25 cellular contexts compared by ENCODE assay signal in genomic region chr12:97912943-97913342, GRCh38.
DNase-seq lines count a peak whose midpoint lies in the region; ATAC-seq and TF ChIP-seq lines count a peak whose summit lies in the region.
"Had no signal": no experiment of that assay in that cellular context is flagged by ENCODE, and none has a peak within 500 bp of the region (broad histone marks: within the 10 kb centered on the region; RNA-seq: fewer than 3 reads in every experiment).

No MANE protein-coding gene starts in this region.

- peak; percentile 14 for DNase-seq in AG10803 (ENCODE audit: low read depth)
- DNase-seq in LoVo (ENCODE audit: low spot score) = peak; percentile 29
- peak; percentile 16 for DNase-seq in epithelial cell of esophagus (ENCODE audit: low read depth)
- no peak for DNase-seq in omental fat pad (ENCODE audit: low spot score)
- DNase-seq in DMS114 treated with DMSO at 0.1 percent for 48 hours (lab: John Stamatoyannopoulos, UW; ENCODE audit: unreplicated experiment) = no peak
- no peak for DNase-seq in SK-N-SH
- DNase-seq in CD8-positive, alpha-beta T cell = no peak
- DNase-seq: activated CD4-positive, alpha-beta T cell treated with anti-CD3 and anti-CD28 coated beads, Interleukin-2, amount 10 ng/mL, durations not matched to agents 7 days and 5 days; activated naive CD4-positive, alpha-beta T cell treated with anti-CD3 and anti-CD28 coated beads, Interleukin-2, amount 10 ng/mL, durations not matched to agents 7 days and 5 days; cortex of kidney; heart right ventricle; left colon; mesendoderm; NCI-H1694; NCI-H69; RPMI8226; substantia nigra; uterus; WERI-Rb-1 had no signal

- H3K36me3 ChIP-seq in SK-N-SH (replicated peaks in 1 of 2; ENCODE audit: control insufficient read depth in 1 of 2, insufficient read depth in 2 of 2, low read length in 1 of 2) = no peaks in the 10 kb centered on the region
- no peaks in the 10 kb centered on the region for H3K36me3 ChIP-seq in CD8-positive, alpha-beta T cell (ENCODE audit: insufficient read depth, low read length)
- H3K36me3 ChIP-seq: heart right ventricle, uterus, WERI-Rb-1 had no signal

- H3K79me2 ChIP-seq in SK-N-SH (ENCODE audit: insufficient read depth) = no peaks in the 10 kb centered on the region

- no peak overlapping the region for H3K4me3 Mint-ChIP-seq in CD8-positive, alpha-beta T cell
- H3K4me3 Mint-ChIP-seq: activated CD4-positive, alpha-beta T cell treated with anti-CD3 and anti-CD28 coated beads, Interleukin-2, amount 10 ng/mL, durations not matched to agents 7 days and 5 days; activated naive CD4-positive, alpha-beta T cell treated with anti-CD3 and anti-CD28 coated beads, Interleukin-2, amount 10 ng/mL, durations not matched to agents 7 days and 5 days; activated T-helper 1 cell treated with anti-CD3 and anti-CD28 coated beads, Interleukin-12 subunit alpha, Interleukin-12 subunit beta, Interleukin-2, Interleukin-4 antibody, amounts not matched to agents 30 ng/mL and 10 ng/mL and 1 ng/mL, durations not matched to agents 14 hours and 24 hours and 36 hours; CD14-positive monocyte; T-helper 2 cell treated with Interferon-gamma antibody and Interleukin-4, amounts not matched to agents 5 μg/mL and 100 μg/mL, for 36 hours had no signal

- H4K20me1 ChIP-seq in SK-N-SH (ENCODE audit: insufficient read depth) = no peaks in the 10 kb centered on the region

- POLR2A ChIA-PET in SK-N-SH (lab: Yijun Ruan, JAX) = no interaction called here
- POLR2A ChIA-PET in CD8-positive, alpha-beta T cell (lab: Charles Lee) = no interaction called here

- no peak for TF ChIP-seq EP300 in SK-N-SH (IDR thresholded peaks at IDR 0.05; ENCODE audit: borderline replicate concordance in 1 of 2, low read depth in 1 of 2, low read length in 1 of 2)

- ATAC-seq in omental fat pad (ENCODE audit: low FRiP score) (peak; percentile 67), GM18502 (IDR thresholded peaks at IDR 0.05; ENCODE audit: poor library complexity, unreplicated experiment) (no peak)
- no peak for ATAC-seq in CD8-positive, alpha-beta T cell
- ATAC-seq: left colon had no signal

- H3K27ac Mint-ChIP-seq in CD8-positive, alpha-beta T cell = no peak overlapping the region
- H3K27ac Mint-ChIP-seq: activated CD4-positive, alpha-beta T cell treated with anti-CD3 and anti-CD28 coated beads, Interleukin-2, amount 10 ng/mL, durations not matched to agents 7 days and 5 days; activated naive CD4-positive, alpha-beta T cell treated with anti-CD3 and anti-CD28 coated beads, Interleukin-2, amount 10 ng/mL, durations not matched to agents 7 days and 5 days; activated T-helper 1 cell treated with anti-CD3 and anti-CD28 coated beads, Interleukin-12 subunit alpha, Interleukin-12 subunit beta, Interleukin-2, Interleukin-4 antibody, amounts not matched to agents 30 ng/mL and 10 ng/mL and 1 ng/mL, durations not matched to agents 14 hours and 24 hours and 36 hours; CD14-positive monocyte; T-helper 2 cell treated with Interferon-gamma antibody and Interleukin-4, amounts not matched to agents 5 μg/mL and 100 μg/mL, for 36 hours had no signal

- no peak overlapping the region for H3K4me2 ChIP-seq in SK-N-SH
- H3K4me2 ChIP-seq: KMS-11, smooth muscle cell had no signal

- no peaks in the 10 kb centered on the region for H3K36me3 Mint-ChIP-seq in CD8-positive, alpha-beta T cell
- H3K36me3 Mint-ChIP-seq: activated naive CD4-positive, alpha-beta T cell treated with anti-CD3 and anti-CD28 coated beads, Interleukin-2, amount 10 ng/mL, durations not matched to agents 7 days and 5 days; CD14-positive monocyte had no signal

- H3K9me3 Mint-ChIP-seq in CD8-positive, alpha-beta T cell = peaks cover 2% of the 10 kb centered on the region
- H3K9me3 Mint-ChIP-seq: activated CD4-positive, alpha-beta T cell treated with anti-CD3 and anti-CD28 coated beads, Interleukin-2, amount 10 ng/mL, durations not matched to agents 7 days and 5 days; activated naive CD4-positive, alpha-beta T cell treated with anti-CD3 and anti-CD28 coated beads, Interleukin-2, amount 10 ng/mL, durations not matched to agents 7 days and 5 days; activated T-helper 1 cell treated with anti-CD3 and anti-CD28 coated beads, Interleukin-12 subunit alpha, Interleukin-12 subunit beta, Interleukin-2, Interleukin-4 antibody, amounts not matched to agents 30 ng/mL and 10 ng/mL and 1 ng/mL, durations not matched to agents 14 hours and 24 hours and 36 hours; CD14-positive monocyte; T-helper 2 cell treated with Interferon-gamma antibody and Interleukin-4, amounts not matched to agents 5 μg/mL and 100 μg/mL, for 36 hours had no signal

- H3K9me2 ChIP-seq in SK-N-SH = no peaks in the 10 kb centered on the region

- H3K4me3 ChIP-seq in AG10803 (ENCODE audit: low read length) (no peak overlapping the region), epithelial cell of esophagus (ENCODE audit: low read length) (no peak overlapping the region), SK-N-SH (ENCODE audit: low read depth in 2 of 2, low read length in 1 of 2) (no peak overlapping the region)
- no peak overlapping the region for H3K4me3 ChIP-seq in CD8-positive, alpha-beta T cell (ENCODE audit: low read depth, low read length)
- H3K4me3 ChIP-seq: heart right ventricle, smooth muscle cell, uterus had no signal

- H3K9me3 ChIP-seq in SK-N-SH = no peaks in the 10 kb centered on the region
- H3K9me3 ChIP-seq in CD8-positive, alpha-beta T cell (ENCODE audit: low read length) = no peaks in the 10 kb centered on the region
- H3K9me3 ChIP-seq: heart right ventricle, uterus had no signal

- no peaks in the 10 kb centered on the region for H3K4me1 Mint-ChIP-seq in CD8-positive, alpha-beta T cell (ENCODE audit: low read depth)
- H3K4me1 Mint-ChIP-seq: activated CD4-positive, alpha-beta T cell treated with anti-CD3 and anti-CD28 coated beads, Interleukin-2, amount 10 ng/mL, durations not matched to agents 7 days and 5 days; activated naive CD4-positive, alpha-beta T cell treated with anti-CD3 and anti-CD28 coated beads, Interleukin-2, amount 10 ng/mL, durations not matched to agents 7 days and 5 days; CD14-positive monocyte had no signal

- H3K27me3 ChIP-seq in SK-N-SH (ENCODE audit: insufficient read depth) = no peaks in the 10 kb centered on the region
- H3K27me3 ChIP-seq in CD8-positive, alpha-beta T cell (ENCODE audit: insufficient read depth, low read length) = no peaks in the 10 kb centered on the region
- H3K27me3 ChIP-seq: heart right ventricle, uterus had no signal

- TF ChIP-seq RAD21 in SK-N-SH (IDR thresholded peaks at IDR 0.05; ENCODE audit: low read length) = no peak

- TF ChIP-seq CTCF in AG10803 (conservative IDR thresholded peaks at IDR 0.05; ENCODE audit: low read length) (no peak), epithelial cell of esophagus (IDR thresholded peaks at IDR 0.05; ENCODE audit: insufficient read depth, low read depth, low read length, missing control alignments) (no peak), omental fat pad (IDR thresholded peaks at IDR 0.05) (no peak), SK-N-SH (IDR thresholded peaks at IDR 0.05) (no peak)
- no peak for TF ChIP-seq CTCF in CD8-positive, alpha-beta T cell (IDR thresholded peaks at IDR 0.05)

- H3K4me1 ChIP-seq in SK-N-SH (ENCODE audit: control insufficient read depth in 1 of 2, insufficient read depth in 2 of 2, low read depth in 1 of 2, low read length in 1 of 2) = no peaks in the 10 kb centered on the region
- no peaks in the 10 kb centered on the region for H3K4me1 ChIP-seq in CD8-positive, alpha-beta T cell (ENCODE audit: insufficient read depth, low read length)
- H3K4me1 ChIP-seq: heart right ventricle, uterus had no signal

- H3K27ac ChIP-seq in SK-N-SH (ENCODE audit: low read depth in 2 of 2, low read length in 1 of 2) = no peak overlapping the region
- H3K27ac ChIP-seq in CD8-positive, alpha-beta T cell (ENCODE audit: low read depth, low read length) = no peak overlapping the region
- H3K27ac ChIP-seq: heart right ventricle, KMS-11, uterus, WERI-Rb-1 had no signal

- WGBS in SK-N-SH (ENCODE audit: low lambda C conversion rate) = 18% methylated on average over 2 of the region's 2 CpGs

- H2AFZ ChIP-seq in SK-N-SH (ENCODE audit: low read depth) = no peak overlapping the region

- intact Hi-C loops in CD8-positive, alpha-beta T cell (cut with DNase I, micrococcal nuclease) = no loop called here

- H3K27me3 Mint-ChIP-seq in CD8-positive, alpha-beta T cell (ENCODE audit: low read depth) = no peaks in the 10 kb centered on the region
- H3K27me3 Mint-ChIP-seq: activated CD4-positive, alpha-beta T cell treated with anti-CD3 and anti-CD28 coated beads, Interleukin-2, amount 10 ng/mL, durations not matched to agents 7 days and 5 days; activated naive CD4-positive, alpha-beta T cell treated with anti-CD3 and anti-CD28 coated beads, Interleukin-2, amount 10 ng/mL, durations not matched to agents 7 days and 5 days had no signal

- no peaks in the 10 kb centered on the region for H3F3A ChIP-seq in SK-N-SH (replicated peaks; ENCODE audit: insufficient read depth)

- CTCF ChIA-PET in SK-N-SH (lab: Yijun Ruan, JAX) = no interaction called here
- CTCF ChIA-PET in CD8-positive, alpha-beta T cell (lab: Charles Lee) = no interaction called here

- H3K9ac ChIP-seq in SK-N-SH = no peak overlapping the region
- H3K9ac ChIP-seq: KMS-11 had no signal

TF ChIP-seq in SK-N-SH, 30 proteins besides CTCF, POLR2A, EP300 and RAD21 (continues in another document):
- TF ChIP-seq GATA2 (CRISPR knock-in tag; IDR thresholded peaks at IDR 0.05) = no peak
- no peak for TF ChIP-seq CHD2 (IDR thresholded peaks at IDR 0.05; ENCODE audit: low read length, partially characterized antibody)
- TF ChIP-seq, protein P1, sequence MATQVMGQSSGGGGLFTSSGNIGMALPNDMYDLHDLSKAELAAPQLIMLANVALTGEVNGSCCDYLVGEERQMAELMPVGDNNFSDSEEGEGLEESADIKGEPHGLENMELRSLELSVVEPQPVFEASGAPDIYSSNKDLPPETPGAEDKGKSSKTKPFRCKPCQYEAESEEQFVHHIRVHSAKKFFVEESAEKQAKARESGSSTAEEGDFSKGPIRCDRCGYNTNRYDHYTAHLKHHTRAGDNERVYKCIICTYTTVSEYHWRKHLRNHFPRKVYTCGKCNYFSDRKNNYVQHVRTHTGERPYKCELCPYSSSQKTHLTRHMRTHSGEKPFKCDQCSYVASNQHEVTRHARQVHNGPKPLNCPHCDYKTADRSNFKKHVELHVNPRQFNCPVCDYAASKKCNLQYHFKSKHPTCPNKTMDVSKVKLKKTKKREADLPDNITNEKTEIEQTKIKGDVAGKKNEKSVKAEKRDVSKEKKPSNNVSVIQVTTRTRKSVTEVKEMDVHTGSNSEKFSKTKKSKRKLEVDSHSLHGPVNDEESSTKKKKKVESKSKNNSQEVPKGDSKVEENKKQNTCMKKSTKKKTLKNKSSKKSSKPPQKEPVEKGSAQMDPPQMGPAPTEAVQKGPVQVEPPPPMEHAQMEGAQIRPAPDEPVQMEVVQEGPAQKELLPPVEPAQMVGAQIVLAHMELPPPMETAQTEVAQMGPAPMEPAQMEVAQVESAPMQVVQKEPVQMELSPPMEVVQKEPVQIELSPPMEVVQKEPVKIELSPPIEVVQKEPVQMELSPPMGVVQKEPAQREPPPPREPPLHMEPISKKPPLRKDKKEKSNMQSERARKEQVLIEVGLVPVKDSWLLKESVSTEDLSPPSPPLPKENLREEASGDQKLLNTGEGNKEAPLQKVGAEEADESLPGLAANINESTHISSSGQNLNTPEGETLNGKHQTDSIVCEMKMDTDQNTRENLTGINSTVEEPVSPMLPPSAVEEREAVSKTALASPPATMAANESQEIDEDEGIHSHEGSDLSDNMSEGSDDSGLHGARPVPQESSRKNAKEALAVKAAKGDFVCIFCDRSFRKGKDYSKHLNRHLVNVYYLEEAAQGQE (IDR thresholded peaks at IDR 0.05; ENCODE audit: low read depth, low read length) = no peak

Comparison
In these comparisons a context has a peak if more than half of its experiments do, and no peak if none do; other contexts are left out.
1. DNase-seq: peak in AG10803 (single experiment), LoVo (single experiment) and epithelial cell of esophagus (single experiment); none in omental fat pad (single experiment), DMS114 treated with DMSO at 0.1 percent for 48 hours (single experiment), SK-N-SH (single experiment) and CD8-positive, alpha-beta T cell (0 of 7).